ENCODE assay signal across 21 cellular contexts in the genomic region with DNA sequence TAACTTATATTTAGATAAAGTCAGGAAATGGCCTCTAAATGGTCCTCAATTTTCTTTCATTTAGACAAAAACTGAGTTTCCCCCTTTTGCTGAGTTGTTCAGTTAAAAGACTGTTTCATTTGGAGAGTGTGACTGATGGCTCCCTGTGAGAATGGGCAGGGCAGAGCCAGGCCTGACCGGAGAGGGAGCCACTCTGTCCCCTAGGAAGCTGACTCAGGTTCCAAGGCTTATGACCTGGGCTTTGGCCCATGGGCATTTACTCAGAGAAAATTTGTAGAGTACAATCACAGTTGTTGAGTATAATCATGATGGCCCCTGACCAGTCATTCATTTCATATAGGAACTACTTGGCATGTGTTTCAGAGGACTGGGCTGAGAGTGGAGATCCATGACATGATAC.
"Had no signal": no experiment of that assay in that cellular context is flagged by ENCODE, and none has a peak within 500 bp of the region (broad histone marks: within the 10 kb centered on the region; RNA-seq: fewer than 3 reads in every experiment).

No MANE protein-coding gene starts in this region.

- H3K9me3 ChIP-seq: lower lobe of right lung, psoas muscle, stomach, thyroid gland had no signal

- H3K9me3 Mint-ChIP-seq: effector memory CD8-positive, alpha-beta T cell; immature natural killer cell; type B pancreatic cell had no signal

- H3K27ac Mint-ChIP-seq: effector memory CD8-positive, alpha-beta T cell; immature natural killer cell; naive thymus-derived CD8-positive, alpha-beta T cell; nephron progenitor cell; stimulated activated effector memory CD8-positive, alpha-beta T cell treated with anti-CD3 and anti-CD28 coated beads, Interleukin-12 subunit alpha, Interleukin-12 subunit beta, amount 100 ng/mL, for 72 hours; type B pancreatic cell had no signal

- H3K36me3 ChIP-seq: lower lobe of right lung, stomach, thyroid gland had no signal

- H3K36me3 Mint-ChIP-seq: immature natural killer cell; naive thymus-derived CD8-positive, alpha-beta T cell; stimulated activated effector memory CD8-positive, alpha-beta T cell treated with anti-CD3 and anti-CD28 coated beads, Interleukin-12 subunit alpha, Interleukin-12 subunit beta, amount 100 ng/mL, for 72 hours; type B pancreatic cell had no signal

- H3K4me1 Mint-ChIP-seq: immature natural killer cell; nephron progenitor cell; stimulated activated effector memory CD8-positive, alpha-beta T cell treated with anti-CD3 and anti-CD28 coated beads, Interleukin-12 subunit alpha, Interleukin-12 subunit beta, amount 100 ng/mL, for 72 hours had no signal

- H3K27ac ChIP-seq: lower lobe of right lung, psoas muscle, stomach, thyroid gland had no signal

- H3K27me3 Mint-ChIP-seq: naive thymus-derived CD8-positive, alpha-beta T cell; type B pancreatic cell had no signal

- H3K4me2 ChIP-seq: smooth muscle cell had no signal

- H3K27me3 ChIP-seq: stomach, thyroid gland had no signal

- DNase-seq: cortex of kidney; effector memory CD8-positive, alpha-beta T cell; hypothalamus; immature natural killer cell; islet precursor cell; left ventricle myocardium superior; lower lobe of right lung; naive thymus-derived CD8-positive, alpha-beta T cell; nephron progenitor cell; nucleus accumbens; psoas muscle; right cardiac atrium; stimulated activated CD4-positive, alpha-beta T cell treated with anti-CD3 and anti-CD28 coated beads, Interleukin-12 subunit alpha, Interleukin-12 subunit beta, amount 100 ng/mL, for 4 hours; stimulated activated CD4-positive, alpha-beta T cell treated with anti-CD3 and anti-CD28 coated beads, Interleukin-1b, Interleukin-23, amount 100 ng/mL, for 48 hours; stimulated activated CD4-positive, alpha-beta T cell treated with anti-CD3 and anti-CD28 coated beads, Interleukin-4, amount 100 ng/mL, for 24 hours; stimulated activated naive CD4-positive, alpha-beta T cell treated with Interleukin-2 at 50 U/mL for 16 hours; stomach; thyroid gland had no signal

- H3K4me1 ChIP-seq: lower lobe of right lung, psoas muscle, stomach had no signal

- H3K4me3 ChIP-seq: lower lobe of right lung, psoas muscle, smooth muscle cell, stomach, thyroid gland had no signal

- ATAC-seq: effector memory CD8-positive, alpha-beta T cell; left ventricle myocardium superior; lower lobe of right lung; naive thymus-derived CD8-positive, alpha-beta T cell; right cardiac atrium; stimulated activated effector memory CD8-positive, alpha-beta T cell treated with anti-CD3 and anti-CD28 coated beads, Interleukin-12 subunit alpha, Interleukin-12 subunit beta, amount 100 ng/mL, for 72 hours had no signal

- H3K4me3 Mint-ChIP-seq: effector memory CD8-positive, alpha-beta T cell; immature natural killer cell; naive thymus-derived CD8-positive, alpha-beta T cell; nephron progenitor cell; stimulated activated effector memory CD8-positive, alpha-beta T cell treated with anti-CD3 and anti-CD28 coated beads, Interleukin-12 subunit alpha, Interleukin-12 subunit beta, amount 100 ng/mL, for 72 hours; type B pancreatic cell had no signal
